Comparison of ENCODE assay signal across 3 cellular contexts in genomic region chr4:141144207-141144606, GRCh38.
"Had no signal": no experiment of that assay in that cellular context is flagged by ENCODE, and none has a peak within 500 bp of the region (broad histone marks: within the 10 kb centered on the region; RNA-seq: fewer than 3 reads in every experiment).

No MANE protein-coding gene starts in this region.

- DNase-seq: GDM1, GF-D8 had no signal

- H3K4me3 ChIP-seq: GM12878 had no signal
